10 cellular contexts compared by ENCODE assay signal in the genomic region with DNA sequence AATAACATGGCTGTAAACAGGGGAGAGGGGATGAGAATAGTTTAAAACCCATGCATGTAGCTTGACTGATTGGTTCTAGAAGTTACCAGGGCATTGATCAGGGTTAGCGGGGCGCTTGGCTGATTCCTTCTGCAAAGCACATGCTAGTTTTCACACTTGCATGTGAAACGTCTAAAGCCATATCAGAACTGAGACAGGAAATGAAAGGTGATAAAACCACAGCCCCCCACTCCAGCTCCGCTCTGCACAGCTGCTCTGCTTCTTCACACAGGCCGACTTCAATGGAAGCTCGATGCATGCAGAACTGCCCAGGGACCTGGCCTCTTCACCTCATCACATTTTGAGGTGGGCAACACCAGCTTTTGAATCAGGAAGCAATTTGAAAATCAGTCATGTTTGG. TPM values are rescaled to one million over a fixed set of nuclear protein-coding genes. Genes with fewer than 3 reads are reported as not detected.
A peak's percentile ranks its signal among the peaks of the same experiment; 100 is the strongest.
DNase-seq lines count a peak whose midpoint lies in the region; ATAC-seq, FAIRE-seq and TF ChIP-seq lines count a peak whose summit lies in the region.
"Had no signal": no experiment of that assay in that cellular context is flagged by ENCODE, and none has a peak within 500 bp of the region (broad histone marks: within the 10 kb centered on the region; RNA-seq: fewer than 3 reads in every experiment).

No MANE protein-coding gene starts in this region.

- peak overlapping the region in 2 of 6 donors; percentile 83 to 91 for H3K27ac Mint-ChIP-seq in naive B cell

- no peak for FAIRE-seq in pancreas (lab: Jason Lieb, UNC)
- FAIRE-seq: H54 had no signal

- H3K9me3 Mint-ChIP-seq in naive B cell: peaks cover 0 to 6% (median 0%) of the 10 kb centered on the region in 7 donors

- DNase-seq in naive B cell (no peak), pancreas (no peak), cerebellar cortex (ENCODE audit: low spot score) (no peak), islet precursor cell (no peak)
- no peak for DNase-seq in activated effector memory CD4-positive, alpha-beta T cell treated with Interleukin-2 at 50 U/mL for 16 hours
- DNase-seq: right lobe of liver had no signal

- peaks cover 20 to 32% (median 29%) of the 10 kb centered on the region in 3 donors for H3K4me1 Mint-ChIP-seq in naive B cell

- no peaks in the 10 kb centered on the region for H3K9me3 ChIP-seq in pancreas
- H3K9me3 ChIP-seq: right lobe of liver had no signal

- H3K36me3 ChIP-seq in pancreas: no peaks in the 10 kb centered on the region
- H3K36me3 ChIP-seq: right lobe of liver had no signal

- H3K4me3 ChIP-seq in pancreas: no peak overlapping the region
- H3K4me3 ChIP-seq: right lobe of liver had no signal

- H3K36me3 Mint-ChIP-seq in naive B cell: no peaks in the 10 kb centered on the region

- H3K27ac ChIP-seq in pancreas: no peak overlapping the region
- H3K27ac ChIP-seq: right lobe of liver had no signal

- ATAC-seq in GM18519 (IDR thresholded peaks at IDR 0.05; ENCODE audit: low FRiP score, unreplicated experiment) (peak; percentile 71), GM21390 (IDR thresholded peaks at IDR 0.05; ENCODE audit: unreplicated experiment) (peak; percentile 90), HG03342 (IDR thresholded peaks at IDR 0.05; ENCODE audit: unreplicated experiment) (peak; percentile 80), naive B cell (ENCODE audit: low read depth in 2 of 2) (peak; percentile 49 to 66), pancreas (no peak)

- no peak for TF ChIP-seq CTCF in pancreas (IDR thresholded peaks at IDR 0.05)

- intact Hi-C loops in pancreas (cut with DNase I): loop anchor here in 1 of 3 donors (5.0 kb wide), 1 partner anchor 135 kb away; no protein-coding TSS in a partner anchor

- H3K27me3 ChIP-seq in pancreas: peaks cover 0 to 3% (median 2%) of the 10 kb centered on the region in 4 donors
- H3K27me3 ChIP-seq: right lobe of liver had no signal

- 47 to 55% methylated on average over 6 of the region's 6 CpGs for WGBS in pancreas, 2 donors

- H3K4me3 Mint-ChIP-seq in naive B cell: peak overlapping the region in 2 of 8 donors; percentile 3 to 4

- H3K4me1 ChIP-seq in pancreas: no peaks in the 10 kb centered on the region
- H3K4me1 ChIP-seq: right lobe of liver had no signal

- H3K27me3 Mint-ChIP-seq in naive B cell: peaks cover 0 to 8% (median 3%) of the 10 kb centered on the region in 3 donors

RNA-seq across cellular contexts. Expression of gene HRH4, which starts 31.4 kb away (rescaled TPM):
- polyA plus RNA-seq in naive B cell (ENCODE audit: low read depth in 6 of 6): not detected
- total RNA-seq in pancreas: under 1 TPM in 1 of 6 donors, not detected in 5; 0.06 TPM
- not detected for polyA plus RNA-seq in pancreas

Comparison
In these comparisons a context has a peak if more than half of its experiments do, and no peak if none do; other contexts are left out.
1. ATAC-seq: peak in GM18519 (single experiment), GM21390 (single experiment), HG03342 (single experiment) and naive B cell (2 of 2); none in pancreas (0 of 4).